40 cellular contexts compared by ENCODE assay signal in genomic region chr2:72085513-72085912, GRCh38.
"Had no signal": no experiment of that assay in that cellular context is flagged by ENCODE, and none has a peak within 500 bp of the region (broad histone marks: within the 10 kb centered on the region; RNA-seq: fewer than 3 reads in every experiment).

No MANE protein-coding gene starts in this region.

- ATAC-seq: activated naive CD4-positive, alpha-beta T cell treated with anti-CD3 and anti-CD28 coated beads, Interleukin-2, amount 50 U/mL, for 72 hours; activated naive CD8-positive, alpha-beta T cell treated with anti-CD3 and anti-CD28 coated beads, Interleukin-2, amount 50 U/mL, for 24 hours; activated T-cell treated with anti-CD3 and anti-CD28 coated beads, Interleukin-2, amount 50 U/mL, for 4 hours; activated T-cell treated with anti-CD3 and anti-CD28 coated beads, Interleukin-2, amount 50 U/mL, for 72 hours; activated T-helper 17 cell treated with anti-CD3 and anti-CD28 coated beads, Interleukin-2, amount 50 U/mL, for 72 hours; body of pancreas had no signal

- DNase-seq: activated effector memory CD4-positive, alpha-beta T cell treated with anti-CD3 and anti-CD28 coated beads, Interleukin-2, amount 50 U/mL, for 16 hours; activated effector memory CD4-positive, alpha-beta T cell treated with Interleukin-2 at 50 U/mL for 16 hours; activated gamma-delta T cell; activated gamma-delta T cell treated with Interleukin-2 at 50 U/mL for 16 hours; activated naive CD4-positive, alpha-beta T cell; activated naive CD4-positive, alpha-beta T cell treated with anti-CD3 and anti-CD28 coated beads for 36 hours; activated naive CD4-positive, alpha-beta T cell treated with anti-CD3 and anti-CD28 coated beads, Interleukin-2, amount 10 ng/mL, durations not matched to agents 7 days and 5 days; activated naive CD4-positive, alpha-beta T cell treated with anti-CD3 and anti-CD28 coated beads, Interleukin-2, amount 50 U/mL, for 16 hours; activated naive CD4-positive, alpha-beta T cell treated with Interleukin-2 at 50 U/mL for 16 hours; activated naive CD8-positive, alpha-beta T cell treated with anti-CD3 and anti-CD28 coated beads for 36 hours; activated naive CD8-positive, alpha-beta T cell treated with anti-CD3 and anti-CD28 coated beads, Interleukin-2, amount 10 ng/mL, durations not matched to agents 7 days and 5 days; activated naive CD8-positive, alpha-beta T cell treated with anti-CD3 and anti-CD28 coated beads, Interleukin-2, amount 50 U/mL, for 24 hours; activated T-cell treated with anti-CD3 and anti-CD28 coated beads, Interleukin-2, amount 50 U/mL, for 1 hour; activated T-cell treated with anti-CD3 and anti-CD28 coated beads, Interleukin-2, amount 50 U/mL, for 24 hours; activated T-cell treated with anti-CD3 and anti-CD28 coated beads, Interleukin-2, amount 50 U/mL, for 4 hours; activated T-cell treated with anti-CD3 and anti-CD28 coated beads, Interleukin-2, amount 50 U/mL, for 48 hours; activated T-cell treated with anti-CD3 and anti-CD28 coated beads, Interleukin-2, amount 50 U/mL, for 72 hours; adrenal gland; amniotic stem cell; amygdala; anterior cingulate cortex; aorta; body of pancreas; brain microvascular endothelial cell; caudate nucleus; central memory CD4-positive, alpha-beta T cell; cerebellar nuclear complex had no signal

- H3K9me3 ChIP-seq: adrenal gland, ascending aorta, breast epithelium had no signal

- H3K27ac ChIP-seq: adrenal gland, ascending aorta, body of pancreas, brain microvascular endothelial cell, breast epithelium, cardiac muscle cell had no signal

- FAIRE-seq: astrocyte, bronchial epithelial cell had no signal

- H3K36me3 Mint-ChIP-seq: activated naive CD4-positive, alpha-beta T cell treated with anti-CD3 and anti-CD28 coated beads, Interleukin-2, amount 10 ng/mL, durations not matched to agents 7 days and 5 days; activated naive CD4-positive, alpha-beta T cell treated with anti-CD3 and anti-CD28 coated beads, Interleukin-2, amount 50 U/mL, for 24 hours; activated naive CD4-positive, alpha-beta T cell treated with anti-CD3 and anti-CD28 coated beads, Interleukin-2, amount 50 U/mL, for 72 hours; activated naive CD8-positive, alpha-beta T cell; activated naive CD8-positive, alpha-beta T cell treated with anti-CD3 and anti-CD28 coated beads for 36 hours; activated naive CD8-positive, alpha-beta T cell treated with anti-CD3 and anti-CD28 coated beads, Interleukin-2, amount 10 ng/mL, durations not matched to agents 7 days and 5 days; brain had no signal

- H3K4me3 Mint-ChIP-seq: activated naive CD4-positive, alpha-beta T cell treated with anti-CD3 and anti-CD28 coated beads for 36 hours; activated naive CD4-positive, alpha-beta T cell treated with anti-CD3 and anti-CD28 coated beads, Interleukin-2, amount 10 ng/mL, durations not matched to agents 7 days and 5 days; activated naive CD4-positive, alpha-beta T cell treated with anti-CD3 and anti-CD28 coated beads, Interleukin-2, amount 50 U/mL, for 24 hours; activated naive CD8-positive, alpha-beta T cell; activated naive CD8-positive, alpha-beta T cell treated with anti-CD3 and anti-CD28 coated beads for 36 hours; activated naive CD8-positive, alpha-beta T cell treated with anti-CD3 and anti-CD28 coated beads, Interleukin-2, amount 10 ng/mL, durations not matched to agents 7 days and 5 days; activated naive CD8-positive, alpha-beta T cell treated with anti-CD3 and anti-CD28 coated beads, Interleukin-2, amount 50 U/mL, for 24 hours; activated T-cell treated with anti-CD3 and anti-CD28 coated beads, Interleukin-2, amount 50 U/mL, for 24 hours; activated T-cell treated with anti-CD3 and anti-CD28 coated beads, Interleukin-2, amount 50 U/mL, for 4 hours; activated T-cell treated with anti-CD3 and anti-CD28 coated beads, Interleukin-2, amount 50 U/mL, for 72 hours; activated T-helper 1 cell treated with anti-CD3 and anti-CD28 coated beads, Interleukin-12 subunit alpha, Interleukin-12 subunit beta, Interleukin-2, Interleukin-4 antibody, amounts not matched to agents 30 ng/mL and 10 ng/mL and 1 ng/mL, durations not matched to agents 14 hours and 24 hours and 36 hours; activated T-helper 17 cell treated with anti-CD3 and anti-CD28 coated beads, Interleukin-2, amount 50 U/mL, for 72 hours; brain; central memory CD8-positive, alpha-beta T cell had no signal

- H3K9me3 Mint-ChIP-seq: activated naive CD4-positive, alpha-beta T cell treated with anti-CD3 and anti-CD28 coated beads for 36 hours; activated naive CD4-positive, alpha-beta T cell treated with anti-CD3 and anti-CD28 coated beads, Interleukin-2, amount 50 U/mL, for 24 hours; activated naive CD8-positive, alpha-beta T cell treated with anti-CD3 and anti-CD28 coated beads for 36 hours; activated naive CD8-positive, alpha-beta T cell treated with anti-CD3 and anti-CD28 coated beads, Interleukin-2, amount 10 ng/mL, durations not matched to agents 7 days and 5 days; activated naive CD8-positive, alpha-beta T cell treated with anti-CD3 and anti-CD28 coated beads, Interleukin-2, amount 50 U/mL, for 24 hours; activated T-cell treated with anti-CD3 and anti-CD28 coated beads, Interleukin-2, amount 50 U/mL, for 24 hours; activated T-cell treated with anti-CD3 and anti-CD28 coated beads, Interleukin-2, amount 50 U/mL, for 4 hours; activated T-helper 1 cell treated with anti-CD3 and anti-CD28 coated beads, Interleukin-12 subunit alpha, Interleukin-12 subunit beta, Interleukin-2, Interleukin-4 antibody, amounts not matched to agents 30 ng/mL and 10 ng/mL and 1 ng/mL, durations not matched to agents 14 hours and 24 hours and 36 hours; activated T-helper 2 cell treated with anti-CD3 and anti-CD28 coated beads, Interferon-gamma antibody, Interleukin-2, Interleukin-4, amounts not matched to agents 10 μg/mL and 5 μg/mL and 100 μg/mL, durations not matched to agents 14 hours and 24 hours and 36 hours; central memory CD8-positive, alpha-beta T cell had no signal

- H3K4me3 ChIP-seq: adrenal gland, ascending aorta, body of pancreas, breast epithelium, cardiac muscle cell had no signal

- H3K36me3 ChIP-seq: adrenal gland, ascending aorta, brain microvascular endothelial cell, breast epithelium, cardiac muscle cell had no signal

- H3K27ac Mint-ChIP-seq: activated naive CD4-positive, alpha-beta T cell treated with anti-CD3 and anti-CD28 coated beads for 36 hours; activated naive CD4-positive, alpha-beta T cell treated with anti-CD3 and anti-CD28 coated beads, Interleukin-2, amount 10 ng/mL, durations not matched to agents 7 days and 5 days; activated naive CD4-positive, alpha-beta T cell treated with anti-CD3 and anti-CD28 coated beads, Interleukin-2, amount 50 U/mL, for 24 hours; activated naive CD8-positive, alpha-beta T cell; activated naive CD8-positive, alpha-beta T cell treated with anti-CD3 and anti-CD28 coated beads for 36 hours; activated naive CD8-positive, alpha-beta T cell treated with anti-CD3 and anti-CD28 coated beads, Interleukin-2, amount 10 ng/mL, durations not matched to agents 7 days and 5 days; activated naive CD8-positive, alpha-beta T cell treated with anti-CD3 and anti-CD28 coated beads, Interleukin-2, amount 50 U/mL, for 24 hours; activated T-cell treated with anti-CD3 and anti-CD28 coated beads, Interleukin-2, amount 50 U/mL, for 24 hours; activated T-cell treated with anti-CD3 and anti-CD28 coated beads, Interleukin-2, amount 50 U/mL, for 72 hours; activated T-helper 1 cell treated with anti-CD3 and anti-CD28 coated beads, Interleukin-12 subunit alpha, Interleukin-12 subunit beta, Interleukin-2, Interleukin-4 antibody, amounts not matched to agents 30 ng/mL and 10 ng/mL and 1 ng/mL, durations not matched to agents 14 hours and 24 hours and 36 hours; activated T-helper 17 cell treated with anti-CD3 and anti-CD28 coated beads, Interleukin-2, amount 50 U/mL, for 72 hours; activated T-helper 2 cell treated with anti-CD3 and anti-CD28 coated beads, Interferon-gamma antibody, Interleukin-2, Interleukin-4, amounts not matched to agents 10 μg/mL and 5 μg/mL and 100 μg/mL, durations not matched to agents 14 hours and 24 hours and 36 hours; brain had no signal

- H3K27me3 ChIP-seq: adrenal gland, ascending aorta, body of pancreas, brain microvascular endothelial cell, breast epithelium, cardiac muscle cell had no signal

- H3K4me1 Mint-ChIP-seq: activated naive CD4-positive, alpha-beta T cell treated with anti-CD3 and anti-CD28 coated beads, Interleukin-2, amount 10 ng/mL, durations not matched to agents 7 days and 5 days; activated naive CD4-positive, alpha-beta T cell treated with anti-CD3 and anti-CD28 coated beads, Interleukin-2, amount 50 U/mL, for 24 hours; activated naive CD8-positive, alpha-beta T cell treated with anti-CD3 and anti-CD28 coated beads for 36 hours; activated naive CD8-positive, alpha-beta T cell treated with anti-CD3 and anti-CD28 coated beads, Interleukin-2, amount 10 ng/mL, durations not matched to agents 7 days and 5 days; activated naive CD8-positive, alpha-beta T cell treated with anti-CD3 and anti-CD28 coated beads, Interleukin-2, amount 50 U/mL, for 24 hours; brain; central memory CD8-positive, alpha-beta T cell had no signal

- H3K4me1 ChIP-seq: adrenal gland, ascending aorta, body of pancreas, breast epithelium had no signal

- H3K27me3 Mint-ChIP-seq: activated naive CD4-positive, alpha-beta T cell treated with anti-CD3 and anti-CD28 coated beads, Interleukin-2, amount 10 ng/mL, durations not matched to agents 7 days and 5 days; activated naive CD8-positive, alpha-beta T cell treated with anti-CD3 and anti-CD28 coated beads, Interleukin-2, amount 50 U/mL, for 24 hours; activated T-cell treated with anti-CD3 and anti-CD28 coated beads, Interleukin-2, amount 50 U/mL, for 24 hours had no signal
